In the genomic region with DNA sequence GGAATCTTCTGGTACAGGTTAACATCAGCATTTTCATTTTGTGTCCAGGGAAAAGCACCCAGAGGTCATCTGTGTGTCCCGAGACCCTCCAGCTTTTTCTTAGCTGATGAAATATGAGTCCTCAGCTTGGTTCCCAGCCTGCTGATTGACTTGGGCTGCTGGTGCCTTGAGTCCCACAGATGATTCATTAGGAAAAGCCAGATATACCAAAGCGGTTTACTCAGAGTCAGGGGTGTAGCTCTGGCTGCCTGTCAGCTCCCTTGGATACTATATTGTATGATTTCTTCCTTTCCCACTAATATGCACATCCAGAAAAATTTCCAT, we compare ENCODE assay signal across 14 cellular contexts. TPM values are rescaled to one million over a fixed set of nuclear protein-coding genes. Genes with fewer than 3 reads are reported as not detected.
DNase-seq lines count a peak whose midpoint lies in the region; ATAC-seq, FAIRE-seq and TF ChIP-seq lines count a peak whose summit lies in the region.
"Had no signal": no experiment of that assay in that cellular context is flagged by ENCODE, and none has a peak within 500 bp of the region (broad histone marks: within the 10 kb centered on the region; RNA-seq: fewer than 3 reads in every experiment).

No MANE protein-coding gene starts in this region.

- no peaks in the 10 kb centered on the region for H3K27me3 Mint-ChIP-seq in MCF 10A (ENCODE audit: insufficient read depth, unreplicated experiment)
- H3K27me3 Mint-ChIP-seq in T-helper 2 cell treated with Interferon-gamma antibody and Interleukin-4, amounts not matched to agents 5 μg/mL and 100 μg/mL, for 36 hours (ENCODE audit: low read depth) = peaks cover 11% of the 10 kb centered on the region

- peaks cover 55% of the 10 kb centered on the region for H3K36me3 Mint-ChIP-seq in MCF 10A (ENCODE audit: insufficient read depth, unreplicated experiment)
- H3K36me3 Mint-ChIP-seq in T-helper 2 cell treated with Interferon-gamma antibody and Interleukin-4, amounts not matched to agents 5 μg/mL and 100 μg/mL, for 36 hours (ENCODE audit: low read depth) = no peaks in the 10 kb centered on the region

- H3K36me3 ChIP-seq in breast epithelium = no peaks in the 10 kb centered on the region
- peaks cover 4 to 6% of the 10 kb centered on the region in 2 donors for H3K36me3 ChIP-seq in aorta (ENCODE audit: control insufficient read depth in 1 of 2, insufficient read depth in 2 of 2, low read length in 1 of 2)

- peaks cover 41% of the 10 kb centered on the region for H3K4me1 Mint-ChIP-seq in MCF 10A (ENCODE audit: insufficient read depth, unreplicated experiment)
- H3K4me1 Mint-ChIP-seq in T-helper 2 cell treated with Interferon-gamma antibody and Interleukin-4, amounts not matched to agents 5 μg/mL and 100 μg/mL, for 36 hours (ENCODE audit: low read depth) = no peaks in the 10 kb centered on the region

- TF ChIP-seq CTCF in MCF 10A (IDR thresholded peaks at IDR 0.05; ENCODE audit: unreplicated experiment) (no peak), breast epithelium (IDR thresholded peaks at IDR 0.05) (no peak), lower leg skin (IDR thresholded peaks at IDR 0.05) (no peak), D721Med (IDR thresholded peaks at IDR 0.05; ENCODE audit: insufficient read depth, missing control alignments) (no peak), GM10248 (IDR thresholded peaks at IDR 0.05; ENCODE audit: control extremely low read depth, extremely low read depth, low read depth, missing control alignments) (no peak)

- WGBS in lower leg skin, 2 donors = 64 to 65% methylated on average over 2 of the region's 2 CpGs
- 0 to 17% methylated on average over 2 of the region's 2 CpGs for WGBS in aorta, 2 donors

- CTCF ChIA-PET in MCF 10A (lab: Yijun Ruan, JAX) = interaction anchor here (0.6 kb wide), 1 partner anchor 1385 kb away, joined by 3 read pairs; no protein-coding TSS in a partner anchor
- CTCF ChIA-PET in GM10248 (lab: Yijun Ruan, JAX) = interaction anchor here (1.8 kb wide), 1 partner anchor 10 kb away, joined by 5 read pairs; no protein-coding TSS in a partner anchor

- H3K27ac Mint-ChIP-seq in MCF 10A (ENCODE audit: low read depth, unreplicated experiment) = peak overlapping the region; percentile 97
- no peak overlapping the region for H3K27ac Mint-ChIP-seq in T-helper 2 cell treated with Interferon-gamma antibody and Interleukin-4, amounts not matched to agents 5 μg/mL and 100 μg/mL, for 36 hours
- H3K27ac Mint-ChIP-seq: nephron had no signal

- H3K4me1 ChIP-seq in breast epithelium = no peaks in the 10 kb centered on the region
- peaks cover 0 to 3% of the 10 kb centered on the region in 2 donors for H3K4me1 ChIP-seq in aorta (ENCODE audit: control insufficient read depth in 1 of 2, insufficient read depth in 2 of 2, low read length in 2 of 2)

- no peaks in the 10 kb centered on the region for H3K9me3 ChIP-seq in breast epithelium
- no peaks in the 10 kb centered on the region for H3K9me3 ChIP-seq in aorta (ENCODE audit: control insufficient read depth, low read length)

- no TSS peak for BruUV-seq in MCF 10A (replicated peaks; lab: Mats Ljungman, UMichigan)

- DNase-seq in MCF 10A (ENCODE audit: unreplicated experiment) (peak; percentile 66), breast epithelium (ENCODE audit: low spot score in 2 of 2) (no peak), dedifferentiated amniotic fluid mesenchymal stem cell (ENCODE audit: extremely low spot score) (peak; percentile 97), lower leg skin (ENCODE audit: low spot score in 2 of 2) (peak; percentile 65 to 87), aorta (peak in 1 of 2 donors; percentile 51), D721Med (ENCODE audit: insufficient read length, low spot score) (no peak), GM10248 (ENCODE audit: extremely low spot score) (no peak)
- DNase-seq in T-helper 2 cell treated with Interferon-gamma antibody and Interleukin-4, amounts not matched to agents 5 μg/mL and 100 μg/mL, for 36 hours (ENCODE audit: low spot score) = no peak
- DNase-seq: activated T-cell treated with anti-CD3 and anti-CD28 coated beads, Interleukin-2, amount 50 U/mL, for 48 hours; cortex of kidney; NCI-H1417 treated with DMSO at 0.1 percent for 48 hours; stimulated activated naive CD4-positive, alpha-beta T cell treated with Interleukin-2 at 50 U/mL for 16 hours had no signal

- H3K27ac ChIP-seq in breast epithelium (peak overlapping the region in 1 of 2 donors; percentile 48), aorta (ENCODE audit: low read depth in 1 of 2, low read length in 2 of 2) (peak overlapping the region in 1 of 2 donors; percentile 50)
- H3K27ac ChIP-seq: 22Rv1 had no signal

- POLR2A ChIA-PET in MCF 10A (lab: Yijun Ruan, JAX) (interaction anchor here (0.8 to 1.5 kb wide), 5 partner anchors 10 to 190 kb away, joined by 3 to 4 read pairs (median 3); no protein-coding TSS in a partner anchor), GM10248 (lab: Yijun Ruan, JAX) (no interaction called here)

- intact Hi-C loops in MCF 10A (cut with micrococcal nuclease) = no loop called here
- intact Hi-C loops in breast epithelium (cut with DNase I; ENCODE audit: low total_unique reads) = no loop called here
- intact Hi-C loops in lower leg skin (cut with DNase I; ENCODE audit: low total_unique reads) = no loop called here
- intact Hi-C loops in aorta (cut with DNase I) = no loop called here

- no peaks in the 10 kb centered on the region for H3K9me3 Mint-ChIP-seq in MCF 10A (ENCODE audit: unreplicated experiment)
- H3K9me3 Mint-ChIP-seq in T-helper 2 cell treated with Interferon-gamma antibody and Interleukin-4, amounts not matched to agents 5 μg/mL and 100 μg/mL, for 36 hours = no peaks in the 10 kb centered on the region
- H3K9me3 Mint-ChIP-seq: nephron had no signal

- FAIRE-seq in D721Med (lab: Jason Lieb, UNC) = no peak

- no peak for TF ChIP-seq POLR2A in breast epithelium (IDR thresholded peaks at IDR 0.05)
- TF ChIP-seq POLR2A in lower leg skin (IDR thresholded peaks at IDR 0.05) = no peak

- H3K27me3 ChIP-seq in breast epithelium (no peaks in the 10 kb centered on the region), aorta (ENCODE audit: control insufficient read depth in 1 of 2, insufficient read depth in 2 of 2, low read length in 1 of 2) (no peaks in the 10 kb centered on the region)

- peak; percentile 69 for ATAC-seq in aorta (ENCODE audit: low FRiP score)

- H3K4me3 ChIP-seq in breast epithelium (no peak overlapping the region), lower leg skin (ENCODE audit: low read depth, poor library complexity, severe bottlenecking) (no peak overlapping the region), aorta (ENCODE audit: low read length in 2 of 2) (no peak overlapping the region)

- peak overlapping the region; percentile 41 for H3K4me3 Mint-ChIP-seq in MCF 10A (ENCODE audit: unreplicated experiment)
- no peak overlapping the region for H3K4me3 Mint-ChIP-seq in T-helper 2 cell treated with Interferon-gamma antibody and Interleukin-4, amounts not matched to agents 5 μg/mL and 100 μg/mL, for 36 hours
- H3K4me3 Mint-ChIP-seq: nephron had no signal

RNA-seq across cellular contexts. Expression of a gene that starts 43.7 kb away (rescaled TPM):
- total RNA-seq in MCF 10A (2022) = 2.5 and 2.8 TPM in 2 replicates
- total RNA-seq in breast epithelium = under 1 TPM in 2 of 3 donors, not detected in 1; 0.29 to 0.80 TPM
- 10 to 100 TPM; 17.7 to 27.1 (median 23.4) TPM for total RNA-seq in lower leg skin
- not detected for total RNA-seq in aorta
- polyA plus RNA-seq in aorta = under 1 TPM in 1 of 2 donors, not detected in 1; 0.25 TPM

Comparison
In these comparisons a context has a peak if more than half of its experiments do, and no peak if none do; other contexts are left out.
1. DNase-seq: peak in MCF 10A (single experiment), dedifferentiated amniotic fluid mesenchymal stem cell (single experiment) and lower leg skin (2 of 2); none in breast epithelium (0 of 2), D721Med (single experiment), T-helper 2 cell treated with Interferon-gamma antibody and Interleukin-4, amounts not matched to agents 5 μg/mL and 100 μg/mL, for 36 hours (single experiment) and GM10248 (single experiment).